ENCODE assay signal across 14 cellular contexts in the genomic region with DNA sequence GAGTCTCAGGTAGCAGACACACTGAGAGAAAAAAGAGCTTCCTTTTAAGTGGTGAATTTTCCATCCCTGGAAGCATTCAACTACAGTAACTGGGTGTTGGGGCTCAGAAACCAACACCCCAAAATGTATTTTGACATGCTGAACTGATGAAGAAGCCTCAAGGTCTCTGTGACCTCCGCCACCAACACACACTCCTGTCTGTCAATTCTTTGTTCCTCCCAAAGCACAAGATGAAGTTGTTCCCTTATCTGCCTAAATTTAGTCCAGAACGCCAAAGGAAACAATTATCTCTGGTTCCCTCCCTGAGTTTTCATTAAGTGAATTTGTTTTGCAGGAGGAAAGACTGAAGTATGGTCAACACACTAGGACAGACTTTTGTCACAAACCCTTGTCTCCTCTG. TPM values are rescaled to one million over a fixed set of nuclear protein-coding genes. Genes with fewer than 3 reads are reported as not detected.
DNase-seq lines count a peak whose midpoint lies in the region; ATAC-seq and TF ChIP-seq lines count a peak whose summit lies in the region.
"Had no signal": no experiment of that assay in that cellular context is flagged by ENCODE, and none has a peak within 500 bp of the region (broad histone marks: within the 10 kb centered on the region; RNA-seq: fewer than 3 reads in every experiment).

No MANE protein-coding gene starts in this region.

- H3K4me1 ChIP-seq in RWPE2 (ENCODE audit: insufficient read depth, poor library complexity, severe bottlenecking) (peaks cover 31% of the 10 kb centered on the region), stomach smooth muscle (ENCODE audit: control insufficient read depth, insufficient read depth, low read length) (peaks cover 18% of the 10 kb centered on the region)

- peaks cover 30% of the 10 kb centered on the region for H3K4me1 Mint-ChIP-seq in activated naive CD8-positive, alpha-beta T cell (ENCODE audit: low read depth)
- H3K4me1 Mint-ChIP-seq in activated naive CD8-positive, alpha-beta T cell treated with anti-CD3 and anti-CD28 coated beads, Interleukin-2, amount 50 U/mL, for 24 hours = peaks cover 34% of the 10 kb centered on the region
- H3K4me1 Mint-ChIP-seq in immature natural killer cell = peaks cover 34 to 37% of the 10 kb centered on the region in 2 donors

- DNase-seq in activated naive CD8-positive, alpha-beta T cell treated with anti-CD3 and anti-CD28 coated beads, Interleukin-2, amount 50 U/mL, for 24 hours = no peak
- DNase-seq in RWPE2 (ENCODE audit: low spot score) (no peak), immature natural killer cell (no peak), NCI-H2107 (lab: John Stamatoyannopoulos, UW) (no peak), GM03348 (ENCODE audit: low spot score) (no peak)
- DNase-seq in effector CD8-positive, alpha-beta T cell (lab: John Stamatoyannopoulos, UW) = no peak
- DNase-seq: activated B cell treated with CpG ODN at 0.5 μM for 24 hours; activated T-cell treated with anti-CD3 and anti-CD28 coated beads, Interleukin-2, amount 50 U/mL, for 1 hour; DMS153; lower lobe of right lung; SK-N-SH; stimulated activated naive CD8-positive, alpha-beta T cell treated with anti-CD3 and anti-CD28 coated beads, Interleukin-15, amount 100 ng/mL, for 72 hours had no signal

- H3K9me3 Mint-ChIP-seq in activated naive CD8-positive, alpha-beta T cell (ENCODE audit: low read depth) = no peaks in the 10 kb centered on the region
- H3K9me3 Mint-ChIP-seq in activated naive CD8-positive, alpha-beta T cell treated with anti-CD3 and anti-CD28 coated beads, Interleukin-2, amount 50 U/mL, for 24 hours = no peaks in the 10 kb centered on the region
- H3K9me3 Mint-ChIP-seq in immature natural killer cell = no peaks in the 10 kb centered on the region
- H3K9me3 Mint-ChIP-seq: activated B cell treated with CpG ODN at 0.5 μM for 24 hours; stimulated activated naive CD8-positive, alpha-beta T cell treated with anti-CD3 and anti-CD28 coated beads, Interleukin-15, amount 100 ng/mL, for 72 hours had no signal

- peak overlapping the region; percentile 28 for H3K27ac Mint-ChIP-seq in activated naive CD8-positive, alpha-beta T cell
- no peak overlapping the region for H3K27ac Mint-ChIP-seq in activated naive CD8-positive, alpha-beta T cell treated with anti-CD3 and anti-CD28 coated beads, Interleukin-2, amount 50 U/mL, for 24 hours
- H3K27ac Mint-ChIP-seq in immature natural killer cell = peak overlapping the region in 2 of 6 donors; percentile 69 to 90

- peak overlapping the region; percentile 77 for H3K27ac ChIP-seq in RWPE2 (ENCODE audit: poor library complexity, severe bottlenecking)
- peak overlapping the region; percentile 73 for H3K27ac ChIP-seq in stomach smooth muscle (ENCODE audit: low read length)

- no peak for ATAC-seq in activated naive CD8-positive, alpha-beta T cell treated with anti-CD3 and anti-CD28 coated beads, Interleukin-2, amount 50 U/mL, for 24 hours
- no peak for ATAC-seq in RWPE2 (ENCODE audit: low read depth)
- ATAC-seq: stimulated activated naive CD8-positive, alpha-beta T cell treated with anti-CD3 and anti-CD28 coated beads, Interleukin-15, amount 100 ng/mL, for 72 hours had no signal

- H3K9ac ChIP-seq in stomach smooth muscle (ENCODE audit: low read length in 2 of 2) = no peak overlapping the region

- H3K27me3 Mint-ChIP-seq in activated naive CD8-positive, alpha-beta T cell = no peaks in the 10 kb centered on the region
- no peaks in the 10 kb centered on the region for H3K27me3 Mint-ChIP-seq in activated naive CD8-positive, alpha-beta T cell treated with anti-CD3 and anti-CD28 coated beads, Interleukin-2, amount 50 U/mL, for 24 hours
- peaks cover 3 to 5% (median 4%) of the 10 kb centered on the region in 3 donors for H3K27me3 Mint-ChIP-seq in immature natural killer cell (ENCODE audit: low read depth in 3 of 3)
- H3K27me3 Mint-ChIP-seq: activated B cell treated with CpG ODN at 0.5 μM for 24 hours; stimulated activated naive CD8-positive, alpha-beta T cell treated with anti-CD3 and anti-CD28 coated beads, Interleukin-15, amount 100 ng/mL, for 72 hours had no signal

- no peak overlapping the region for H3K4me3 ChIP-seq in RWPE2 (ENCODE audit: severe bottlenecking)
- peak overlapping the region in 1 of 2 donors; percentile 8 for H3K4me3 ChIP-seq in stomach smooth muscle (ENCODE audit: low read length in 2 of 2)

- H3K9me3 ChIP-seq in RWPE2 (ENCODE audit: severe bottlenecking) (no peaks in the 10 kb centered on the region), stomach smooth muscle (ENCODE audit: control insufficient read depth in 2 of 2, low read length in 2 of 2) (no peaks in the 10 kb centered on the region)
- H3K9me3 ChIP-seq: lower lobe of right lung, SK-N-SH had no signal

- TF ChIP-seq CTCF in RWPE2 (IDR thresholded peaks at IDR 0.05; ENCODE audit: poor library complexity, severe bottlenecking) = no peak

- H3K27me3 ChIP-seq in RWPE2 (ENCODE audit: insufficient read depth, poor library complexity, severe bottlenecking) (no peaks in the 10 kb centered on the region), stomach smooth muscle (ENCODE audit: control insufficient read depth in 1 of 2, insufficient read depth in 2 of 2, low read length in 2 of 2) (no peaks in the 10 kb centered on the region)

- peak overlapping the region; percentile 93 for H3K4me3 Mint-ChIP-seq in activated naive CD8-positive, alpha-beta T cell
- H3K4me3 Mint-ChIP-seq in activated naive CD8-positive, alpha-beta T cell treated with anti-CD3 and anti-CD28 coated beads, Interleukin-2, amount 50 U/mL, for 24 hours = no peak overlapping the region
- peak overlapping the region in 4 of 5 donors; percentile 18 to 90 (median 62) for H3K4me3 Mint-ChIP-seq in immature natural killer cell

- peaks cover 28% of the 10 kb centered on the region for H3K36me3 ChIP-seq in RWPE2 (ENCODE audit: low read depth)
- H3K36me3 ChIP-seq in stomach smooth muscle (ENCODE audit: control insufficient read depth in 2 of 2, insufficient read depth in 2 of 2, low read length in 2 of 2) = no peaks in the 10 kb centered on the region
- H3K36me3 ChIP-seq: lower lobe of right lung had no signal

- no peaks in the 10 kb centered on the region for H3K36me3 Mint-ChIP-seq in activated naive CD8-positive, alpha-beta T cell
- peaks cover 5% of the 10 kb centered on the region for H3K36me3 Mint-ChIP-seq in activated naive CD8-positive, alpha-beta T cell treated with anti-CD3 and anti-CD28 coated beads, Interleukin-2, amount 50 U/mL, for 24 hours (ENCODE audit: low read depth)
- no peaks in the 10 kb centered on the region for H3K36me3 Mint-ChIP-seq in immature natural killer cell

RNA-seq across cellular contexts. Expression of a gene that starts 1.4 kb away (rescaled TPM):
- polyA plus RNA-seq in immature natural killer cell = 10 to 100 TPM; 23.3 to 37.6 (median 30.0) TPM

RNA-seq across cellular contexts. Expression of a gene that starts 41.7 kb away (rescaled TPM):
- polyA plus RNA-seq in immature natural killer cell = 10 to 100 TPM; 44.0 to 82.8 (median 72.8) TPM

RNA-seq across cellular contexts. Expression of a gene that starts 46.1 kb away (rescaled TPM):
- polyA plus RNA-seq in immature natural killer cell = 1 to 10 TPM in 1 of 3 donors, under 1 TPM in 2; 0.46 to 1.6 (median 0.51) TPM
